ENCODE assay signal across 29 cellular contexts in genomic region chr16:61261315-61261714, GRCh38.
"Had no signal": no experiment of that assay in that cellular context is flagged by ENCODE, and none has a peak within 500 bp of the region (broad histone marks: within the 10 kb centered on the region; RNA-seq: fewer than 3 reads in every experiment).

No MANE protein-coding gene starts in this region.

- ATAC-seq: stimulated activated effector memory CD8-positive, alpha-beta T cell treated with anti-CD3 and anti-CD28 coated beads, Interleukin-12 subunit alpha, Interleukin-12 subunit beta, amount 100 ng/mL, for 72 hours; stimulated activated memory B cell treated with anti-CD40 and anti-IgM and Interleukin-4, amounts not matched to agents 10 μg/mL and 1 μg/mL and 100 μg/mL, for 72 hours; stimulated activated naive B cell treated with anti-CD40 and anti-IgM and Interleukin-4, amounts not matched to agents 10 μg/mL and 1 μg/mL and 100 μg/mL, for 72 hours; stimulated activated naive CD8-positive, alpha-beta T cell treated with anti-CD3 and anti-CD28 coated beads, Interleukin-15, amount 100 ng/mL, for 72 hours; stimulated activated naive CD8-positive, alpha-beta T cell treated with anti-CD3 and anti-CD28 coated beads, Interleukin-15, Interleukin-2, amounts not matched to agents 100 U/mL and 50 U/mL, for 24 hours; upper lobe of right lung had no signal

- H3K4me1 Mint-ChIP-seq: stimulated activated effector memory CD8-positive, alpha-beta T cell treated with anti-CD3 and anti-CD28 coated beads, Interleukin-12 subunit alpha, Interleukin-12 subunit beta, amount 100 ng/mL, for 72 hours; stimulated activated memory B cell treated with anti-CD40 and anti-IgM and Interleukin-4, amounts not matched to agents 10 μg/mL and 1 μg/mL and 100 μg/mL, for 72 hours; stimulated activated naive B cell treated with anti-CD40 and anti-IgM and Interleukin-4, amounts not matched to agents 10 μg/mL and 1 μg/mL and 100 μg/mL, for 72 hours; stimulated activated naive CD8-positive, alpha-beta T cell treated with anti-CD3 and anti-CD28 coated beads, Interleukin-15, amount 100 ng/mL, for 72 hours had no signal

- H3K27me3 ChIP-seq: stomach, suprapubic skin, testis, thyroid gland, tibial artery, tibial nerve, transverse colon, upper lobe of left lung, upper lobe of right lung, uterus, vagina had no signal

- H3K27ac Mint-ChIP-seq: stimulated activated effector memory CD8-positive, alpha-beta T cell treated with anti-CD3 and anti-CD28 coated beads, Interleukin-12 subunit alpha, Interleukin-12 subunit beta, amount 100 ng/mL, for 72 hours; stimulated activated memory B cell treated with anti-CD40 and anti-IgM and Interleukin-4, amounts not matched to agents 10 μg/mL and 1 μg/mL and 100 μg/mL, for 72 hours; stimulated activated naive B cell treated with anti-CD40 and anti-IgM and Interleukin-4, amounts not matched to agents 10 μg/mL and 1 μg/mL and 100 μg/mL, for 72 hours; stimulated activated naive CD8-positive, alpha-beta T cell treated with anti-CD3 and anti-CD28 coated beads, Interleukin-15, amount 100 ng/mL, for 72 hours; stimulated activated naive CD8-positive, alpha-beta T cell treated with anti-CD3 and anti-CD28 coated beads, Interleukin-15, Interleukin-2, amounts not matched to agents 100 ng/mL and 50 ng/mL, for 24 hours; type B pancreatic cell had no signal

- H3K36me3 ChIP-seq: stomach, suprapubic skin, thoracic aorta, thyroid gland, tibial artery, tibial nerve, transverse colon, upper lobe of left lung, upper lobe of right lung, uterus, vagina had no signal

- DNase-seq: stimulated activated CD4-positive, alpha-beta T cell treated with anti-CD3 and anti-CD28 coated beads, Interleukin-2, amount 100 ng/mL, for 48 hours; stimulated activated CD4-positive, alpha-beta T cell treated with anti-CD3 and anti-CD28 coated beads, Interleukin-4, amount 100 ng/mL, for 1 hour; stimulated activated CD4-positive, alpha-beta T cell treated with anti-CD3 and anti-CD28 coated beads, Interleukin-4, amount 100 ng/mL, for 24 hours; stimulated activated CD4-positive, alpha-beta T cell treated with anti-CD3 and anti-CD28 coated beads, Interleukin-4, amount 100 ng/mL, for 4 hours; stimulated activated CD8-positive, alpha-beta memory T cell treated with anti-CD3 and anti-CD28 coated beads, Interleukin-4, amount 100 ng/mL, for 48 hours; stimulated activated naive B cell treated with anti-CD40 and anti-IgM and Interleukin-4, amounts not matched to agents 10 μg/mL and 1 μg/mL and 100 μg/mL, for 72 hours; stimulated activated naive CD4-positive, alpha-beta T cell; stimulated activated naive CD4-positive, alpha-beta T cell treated with Interleukin-2 at 50 U/mL for 16 hours; stimulated activated naive CD8-positive, alpha-beta T cell treated with anti-CD3 and anti-CD28 coated beads, Interleukin-15, amount 100 ng/mL, for 72 hours; stimulated activated naive CD8-positive, alpha-beta T cell treated with anti-CD3 and anti-CD28 coated beads, Interleukin-15, Interleukin-2, amounts not matched to agents 100 U/mL and 50 U/mL, for 24 hours; stomach; substantia nigra; testis; thyroid gland; tibial artery; transverse colon; trophoblast cell; upper lobe of left lung; upper lobe of right lung; uterus had no signal

- H3K9me3 Mint-ChIP-seq: stimulated activated naive B cell treated with anti-CD40 and anti-IgM and Interleukin-4, amounts not matched to agents 10 μg/mL and 1 μg/mL and 100 μg/mL, for 72 hours; type B pancreatic cell had no signal

- H3K36me3 Mint-ChIP-seq: stimulated activated effector memory CD8-positive, alpha-beta T cell treated with anti-CD3 and anti-CD28 coated beads, Interleukin-12 subunit alpha, Interleukin-12 subunit beta, amount 100 ng/mL, for 72 hours; stimulated activated memory B cell treated with anti-CD40 and anti-IgM and Interleukin-4, amounts not matched to agents 10 μg/mL and 1 μg/mL and 100 μg/mL, for 72 hours; stimulated activated naive B cell treated with anti-CD40 and anti-IgM and Interleukin-4, amounts not matched to agents 10 μg/mL and 1 μg/mL and 100 μg/mL, for 72 hours; type B pancreatic cell had no signal

- H3K4me1 ChIP-seq: stomach, suprapubic skin, testis, thyroid gland, tibial artery, tibial nerve, transverse colon, upper lobe of left lung, upper lobe of right lung, uterus, vagina had no signal

- H3K4me3 ChIP-seq: stomach, suprapubic skin, testis, thoracic aorta, thyroid gland, tibial artery, tibial nerve, transverse colon, upper lobe of left lung, upper lobe of right lung, uterus, vagina had no signal

- FAIRE-seq: urothelium cell line had no signal

- H3K27me3 Mint-ChIP-seq: stimulated activated memory B cell treated with anti-CD40 and anti-IgM and Interleukin-4, amounts not matched to agents 10 μg/mL and 1 μg/mL and 100 μg/mL, for 72 hours; stimulated activated naive B cell treated with anti-CD40 and anti-IgM and Interleukin-4, amounts not matched to agents 10 μg/mL and 1 μg/mL and 100 μg/mL, for 72 hours; stimulated activated naive CD8-positive, alpha-beta T cell treated with anti-CD3 and anti-CD28 coated beads, Interleukin-15, amount 100 ng/mL, for 72 hours; stimulated activated naive CD8-positive, alpha-beta T cell treated with anti-CD3 and anti-CD28 coated beads, Interleukin-15, Interleukin-2, amounts not matched to agents 100 ng/mL and 50 ng/mL, for 24 hours; type B pancreatic cell had no signal

- H3K9me3 ChIP-seq: stomach, suprapubic skin, testis, thoracic aorta, thyroid gland, tibial artery, tibial nerve, transverse colon, upper lobe of left lung, upper lobe of right lung, uterus, vagina had no signal

- H3K4me3 Mint-ChIP-seq: stimulated activated effector memory CD8-positive, alpha-beta T cell treated with anti-CD3 and anti-CD28 coated beads, Interleukin-12 subunit alpha, Interleukin-12 subunit beta, amount 100 ng/mL, for 72 hours; stimulated activated memory B cell treated with anti-CD40 and anti-IgM and Interleukin-4, amounts not matched to agents 10 μg/mL and 1 μg/mL and 100 μg/mL, for 72 hours; stimulated activated naive B cell treated with anti-CD40 and anti-IgM and Interleukin-4, amounts not matched to agents 10 μg/mL and 1 μg/mL and 100 μg/mL, for 72 hours; stimulated activated naive CD8-positive, alpha-beta T cell treated with anti-CD3 and anti-CD28 coated beads, Interleukin-15, amount 100 ng/mL, for 72 hours; stimulated activated naive CD8-positive, alpha-beta T cell treated with anti-CD3 and anti-CD28 coated beads, Interleukin-15, Interleukin-2, amounts not matched to agents 100 ng/mL and 50 ng/mL, for 24 hours; type B pancreatic cell had no signal
